In the genomic region with DNA sequence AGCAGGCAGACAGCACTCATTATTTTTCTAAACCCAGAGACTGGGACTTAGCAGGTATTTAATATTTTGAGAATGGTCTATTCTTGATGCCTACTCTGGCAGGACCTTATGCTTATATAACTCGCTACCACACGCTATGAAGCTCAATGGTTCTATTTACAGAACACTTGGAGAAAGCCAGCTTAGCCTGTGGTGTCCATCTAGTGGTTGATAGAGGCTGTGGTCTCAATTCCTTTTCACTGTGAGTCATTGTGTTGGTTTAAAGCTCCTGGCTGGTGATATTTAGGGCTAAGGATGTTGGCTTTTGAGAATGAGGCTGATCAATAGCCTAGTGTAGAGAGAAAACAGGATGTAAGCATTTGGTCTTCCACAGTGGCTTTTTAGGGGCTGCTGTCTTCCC, we compare ENCODE assay signal across 9 cellular contexts.
DNase-seq lines count a peak whose midpoint lies in the region; ATAC-seq and TF ChIP-seq lines count a peak whose summit lies in the region.
"Had no signal": no experiment of that assay in that cellular context is flagged by ENCODE, and none has a peak within 500 bp of the region (broad histone marks: within the 10 kb centered on the region; RNA-seq: fewer than 3 reads in every experiment).

No MANE protein-coding gene starts in this region.

- CTCF ChIA-PET in activated CD8-positive, alpha-beta memory T cell treated with anti-CD3 and anti-CD28 coated beads, Interleukin-2, amount 10 ng/mL, durations not matched to agents 7 days and 5 days (lab: Charles Lee) = interaction anchor here (0.6 to 1.6 kb wide), 3 partner anchors 10 to 174 kb away, joined by 3 to 6 read pairs (median 4); no protein-coding TSS in a partner anchor

- H3K4me3 Mint-ChIP-seq in activated CD8-positive, alpha-beta memory T cell treated with anti-CD3 and anti-CD28 coated beads, Interleukin-2, amount 10 ng/mL, durations not matched to agents 7 days and 5 days = no peak overlapping the region

- no peaks in the 10 kb centered on the region for H3K9me3 Mint-ChIP-seq in activated CD8-positive, alpha-beta memory T cell treated with anti-CD3 and anti-CD28 coated beads, Interleukin-2, amount 10 ng/mL, durations not matched to agents 7 days and 5 days (ENCODE audit: low read depth)

- no peaks in the 10 kb centered on the region for H3K27me3 ChIP-seq in lower lobe of right lung (ENCODE audit: low read depth)

- ATAC-seq in lower lobe of right lung = peak; percentile 71 to 82
- ATAC-seq in HG03460 (IDR thresholded peaks at IDR 0.05; ENCODE audit: unreplicated experiment) = no peak
- ATAC-seq in GM18867 (IDR thresholded peaks at IDR 0.05; ENCODE audit: unreplicated experiment) = no peak
- no peak for ATAC-seq in activated CD8-positive, alpha-beta memory T cell treated with anti-CD3 and anti-CD28 coated beads, Interleukin-2, amount 10 ng/mL, durations not matched to agents 7 days and 5 days

- H3K9me3 ChIP-seq in lower lobe of right lung = no peaks in the 10 kb centered on the region

- DNase-seq in ELR (ENCODE audit: low read depth) (peak; percentile 84), NCI-H2227 (lab: John Stamatoyannopoulos, UW; ENCODE audit: unreplicated experiment) (peak; percentile 39), choroid plexus epithelial cell (ENCODE audit: low read depth) (peak; percentile 94), lower lobe of right lung (no peak), occipital lobe (lab: John Stamatoyannopoulos, UW) (no peak)
- no peak for DNase-seq in activated CD8-positive, alpha-beta memory T cell treated with anti-CD3 and anti-CD28 coated beads, Interleukin-2, amount 10 ng/mL, durations not matched to agents 7 days and 5 days

- TF ChIP-seq CTCF in choroid plexus epithelial cell (conservative IDR thresholded peaks at IDR 0.05; ENCODE audit: low read depth, low read length) = peak; percentile 85
- peak; percentile 31 for TF ChIP-seq CTCF in lower lobe of right lung (IDR thresholded peaks at IDR 0.05)

- peaks cover 19% of the 10 kb centered on the region for H3K36me3 ChIP-seq in lower lobe of right lung

- no peak overlapping the region for H3K27ac ChIP-seq in lower lobe of right lung
- H3K27ac ChIP-seq: HL-60 had no signal

- H3K4me1 ChIP-seq in lower lobe of right lung = peaks cover 28% of the 10 kb centered on the region

- no peaks in the 10 kb centered on the region for H3K36me3 Mint-ChIP-seq in activated CD8-positive, alpha-beta memory T cell treated with anti-CD3 and anti-CD28 coated beads, Interleukin-2, amount 10 ng/mL, durations not matched to agents 7 days and 5 days

- intact Hi-C loops in lower lobe of right lung (cut with DNase I) = no loop called here

- H3K4me1 Mint-ChIP-seq in activated CD8-positive, alpha-beta memory T cell treated with anti-CD3 and anti-CD28 coated beads, Interleukin-2, amount 10 ng/mL, durations not matched to agents 7 days and 5 days = peaks cover 6% of the 10 kb centered on the region

- peaks cover 31% of the 10 kb centered on the region for H3K27me3 Mint-ChIP-seq in activated CD8-positive, alpha-beta memory T cell treated with anti-CD3 and anti-CD28 coated beads, Interleukin-2, amount 10 ng/mL, durations not matched to agents 7 days and 5 days

- H3K27ac Mint-ChIP-seq in activated CD8-positive, alpha-beta memory T cell treated with anti-CD3 and anti-CD28 coated beads, Interleukin-2, amount 10 ng/mL, durations not matched to agents 7 days and 5 days = no peak overlapping the region

- no peak overlapping the region for H3K4me3 ChIP-seq in choroid plexus epithelial cell (ENCODE audit: low read depth, low read length)
- no peak overlapping the region for H3K4me3 ChIP-seq in lower lobe of right lung

Comparison
In these comparisons a context has a peak if more than half of its experiments do, and no peak if none do; other contexts are left out.
1. DNase-seq: peak in ELR (single experiment), NCI-H2227 (single experiment) and choroid plexus epithelial cell (single experiment); none in lower lobe of right lung (single experiment), occipital lobe (single experiment) and activated CD8-positive, alpha-beta memory T cell treated with anti-CD3 and anti-CD28 coated beads, Interleukin-2, amount 10 ng/mL, durations not matched to agents 7 days and 5 days (single experiment).
2. ATAC-seq: peak in lower lobe of right lung (2 of 2); none in HG03460 (single experiment), GM18867 (single experiment) and activated CD8-positive, alpha-beta memory T cell treated with anti-CD3 and anti-CD28 coated beads, Interleukin-2, amount 10 ng/mL, durations not matched to agents 7 days and 5 days (single experiment).